32 cellular contexts compared by ENCODE assay signal in the genomic region with DNA sequence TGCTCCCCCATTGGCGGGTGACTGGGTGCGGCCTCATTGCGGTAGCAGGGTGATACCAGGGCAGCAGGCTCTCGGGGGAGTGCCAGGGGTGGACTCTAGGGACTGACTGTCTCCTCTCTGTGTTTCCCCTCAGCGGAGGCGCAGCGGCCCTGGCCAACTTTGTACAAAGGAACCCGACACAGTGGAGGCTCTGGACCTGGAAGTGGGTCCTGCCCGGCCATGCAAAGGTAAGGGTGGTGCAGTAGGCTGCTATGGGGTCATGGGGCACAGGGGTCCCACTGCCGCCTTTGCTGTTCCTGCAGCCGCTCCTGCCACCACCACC. TPM values are rescaled to one million over a fixed set of nuclear protein-coding genes. Genes with fewer than 3 reads are reported as not detected.
"Had no signal": no experiment of that assay in that cellular context is flagged by ENCODE, and none has a peak within 500 bp of the region (broad histone marks: within the 10 kb centered on the region; RNA-seq: fewer than 3 reads in every experiment).

No MANE protein-coding gene starts in this region.

- H3K27ac Mint-ChIP-seq: activated CD4-positive, alpha-beta memory T cell treated with anti-CD3 and anti-CD28 coated beads, Interleukin-2, amount 10 ng/mL, durations not matched to agents 7 days and 5 days; activated CD8-positive, alpha-beta memory T cell treated with anti-CD3 and anti-CD28 coated beads, Interleukin-2, amount 10 ng/mL, durations not matched to agents 7 days and 5 days; activated naive CD4-positive, alpha-beta T cell treated with anti-CD3 and anti-CD28 coated beads, Interleukin-2, amount 10 ng/mL, durations not matched to agents 7 days and 5 days; activated naive CD8-positive, alpha-beta T cell; activated naive CD8-positive, alpha-beta T cell treated with anti-CD3 and anti-CD28 coated beads, Interleukin-2, amount 50 U/mL, for 24 hours had no signal

- ATAC-seq: activated CD8-positive, alpha-beta memory T cell treated with anti-CD3 and anti-CD28 coated beads, Interleukin-2, amount 10 ng/mL, durations not matched to agents 7 days and 5 days; activated naive CD8-positive, alpha-beta T cell treated with anti-CD3 and anti-CD28 coated beads, Interleukin-2, amount 50 U/mL, for 24 hours; Panc1 had no signal

- H3K9me3 ChIP-seq: SJSA1 had no signal

- H3K27me3 Mint-ChIP-seq: activated CD4-positive, alpha-beta memory T cell treated with anti-CD3 and anti-CD28 coated beads, Interleukin-2, amount 10 ng/mL, durations not matched to agents 7 days and 5 days; activated CD8-positive, alpha-beta memory T cell treated with anti-CD3 and anti-CD28 coated beads, Interleukin-2, amount 10 ng/mL, durations not matched to agents 7 days and 5 days; activated naive CD4-positive, alpha-beta T cell treated with anti-CD3 and anti-CD28 coated beads, Interleukin-2, amount 10 ng/mL, durations not matched to agents 7 days and 5 days; activated naive CD8-positive, alpha-beta T cell; activated naive CD8-positive, alpha-beta T cell treated with anti-CD3 and anti-CD28 coated beads, Interleukin-2, amount 50 U/mL, for 24 hours had no signal

- H3K4me3 Mint-ChIP-seq: activated CD4-positive, alpha-beta memory T cell treated with anti-CD3 and anti-CD28 coated beads, Interleukin-2, amount 10 ng/mL, durations not matched to agents 7 days and 5 days; activated CD8-positive, alpha-beta memory T cell treated with anti-CD3 and anti-CD28 coated beads, Interleukin-2, amount 10 ng/mL, durations not matched to agents 7 days and 5 days; activated naive CD4-positive, alpha-beta T cell treated with anti-CD3 and anti-CD28 coated beads, Interleukin-2, amount 10 ng/mL, durations not matched to agents 7 days and 5 days; activated naive CD8-positive, alpha-beta T cell; activated naive CD8-positive, alpha-beta T cell treated with anti-CD3 and anti-CD28 coated beads, Interleukin-2, amount 50 U/mL, for 24 hours had no signal

- H3K36me3 ChIP-seq: brain microvascular endothelial cell, SJSA1, WERI-Rb-1 had no signal

- H3K4me1 Mint-ChIP-seq: activated CD4-positive, alpha-beta memory T cell treated with anti-CD3 and anti-CD28 coated beads, Interleukin-2, amount 10 ng/mL, durations not matched to agents 7 days and 5 days; activated CD8-positive, alpha-beta memory T cell treated with anti-CD3 and anti-CD28 coated beads, Interleukin-2, amount 10 ng/mL, durations not matched to agents 7 days and 5 days; activated naive CD4-positive, alpha-beta T cell treated with anti-CD3 and anti-CD28 coated beads, Interleukin-2, amount 10 ng/mL, durations not matched to agents 7 days and 5 days; activated naive CD8-positive, alpha-beta T cell treated with anti-CD3 and anti-CD28 coated beads, Interleukin-2, amount 50 U/mL, for 24 hours had no signal

- H3K4me1 ChIP-seq: SJSA1 had no signal

- H3K27ac ChIP-seq: brain microvascular endothelial cell, KMS-11, SJSA1, WERI-Rb-1 had no signal

- H3K4me3 ChIP-seq: SJSA1 had no signal

- H3K36me3 Mint-ChIP-seq: activated CD8-positive, alpha-beta memory T cell treated with anti-CD3 and anti-CD28 coated beads, Interleukin-2, amount 10 ng/mL, durations not matched to agents 7 days and 5 days had no signal

- H3K27me3 ChIP-seq: brain microvascular endothelial cell, SJSA1 had no signal

- DNase-seq: activated CD4-positive, alpha-beta memory T cell treated with anti-CD3 and anti-CD28 coated beads, Interleukin-2, amount 10 ng/mL, durations not matched to agents 7 days and 5 days; activated CD4-positive, alpha-beta T cell treated with anti-CD3 and anti-CD28 coated beads for 1 hour; activated CD4-positive, alpha-beta T cell treated with anti-CD3 and anti-CD28 coated beads for 48 hours; activated CD4-positive, CD25-positive, alpha-beta regulatory T cell; activated CD8-positive, alpha-beta memory T cell treated with anti-CD3 and anti-CD28 coated beads for 24 hours; activated CD8-positive, alpha-beta memory T cell treated with anti-CD3 and anti-CD28 coated beads, Interleukin-2, amount 10 ng/mL, durations not matched to agents 7 days and 5 days; activated CD8-positive, alpha-beta memory T cell treated with anti-CD3 and anti-CD28 coated beads, Interleukin-2, amount 50 U/mL, for 48 hours; activated effector memory CD4-positive, alpha-beta T cell treated with Interleukin-2 at 50 U/mL for 16 hours; activated naive CD4-positive, alpha-beta T cell treated with anti-CD3 and anti-CD28 coated beads, Interleukin-2, amount 10 ng/mL, durations not matched to agents 7 days and 5 days; activated naive CD8-positive, alpha-beta T cell treated with anti-CD3 and anti-CD28 coated beads, Interleukin-2, amount 50 U/mL, for 24 hours; activated T-cell treated with anti-CD3 and anti-CD28 coated beads, Interleukin-2, amount 50 U/mL, for 48 hours; anterior cingulate cortex; brain microvascular endothelial cell; MM.1S; NCI-H1092 treated with DMSO at 0.1 percent for 48 hours; NCI-H1417; NCI-H146; NCI-H187 treated with DMSO at 0.1 percent for 48 hours; NCI-H2081; NCI-H2171 treated with DMSO at 0.1 percent for 48 hours; NCI-H226; NCI-H446 treated with DMSO at 0.1 percent for 48 hours; NCI-H524; NCI-H69; SHP77 treated with DMSO at 0.1 percent for 48 hours; T1000; WERI-Rb-1 had no signal

RNA-seq across cellular contexts. Expression of gene SULT1B1, which starts 16.3 kb away (rescaled TPM):
- total RNA-seq: RPMI7951, SJSA1 had no signal
